Comparison of ENCODE assay signal across 12 cellular contexts in genomic region chr17:12712941-12713340, GRCh38. TPM values are rescaled to one million over a fixed set of nuclear protein-coding genes. Genes with fewer than 3 reads are reported as not detected.
"Had no signal": no experiment of that assay in that cellular context is flagged by ENCODE, and none has a peak within 500 bp of the region (broad histone marks: within the 10 kb centered on the region; RNA-seq: fewer than 3 reads in every experiment).

No MANE protein-coding gene starts in this region.

- H3K4me3 Mint-ChIP-seq: activated naive CD8-positive, alpha-beta T cell; activated T-cell treated with anti-CD3 and anti-CD28 coated beads, Interleukin-2, amount 50 U/mL, for 4 hours; natural killer cell treated with Interleukin-12 subunit alpha and Interleukin-12 subunit beta and Interleukin-15 and Interleukin-18, amount 100 ng/mL, for 72 hours; stimulated activated memory B cell treated with anti-CD40 and anti-IgM and Interleukin-4, amounts not matched to agents 10 μg/mL and 1 μg/mL and 100 μg/mL, for 72 hours had no signal

- H3K4me1 ChIP-seq: colonic mucosa had no signal

- DNase-seq: activated CD4-positive, alpha-beta T cell treated with anti-CD3 and anti-CD28 coated beads, Interleukin-2, amount 50 U/mL, for 4 hours; activated gamma-delta T cell; activated T-cell treated with anti-CD3 and anti-CD28 coated beads, Interleukin-2, amount 50 U/mL, for 4 hours; amygdala; colonic mucosa; effector CD4-positive, alpha-beta T cell; left colon had no signal

- ATAC-seq: activated CD4-positive, CD25-positive, alpha-beta regulatory T cell treated with anti-CD3 and anti-CD28 coated beads, Interleukin-2, amount 50 U/mL, for 24 hours; activated T-cell treated with anti-CD3 and anti-CD28 coated beads, Interleukin-2, amount 50 U/mL, for 4 hours; left colon; natural killer cell treated with Interleukin-12 subunit alpha and Interleukin-12 subunit beta and Interleukin-15 and Interleukin-18, amount 100 ng/mL, for 72 hours; stimulated activated memory B cell treated with anti-CD40 and anti-IgM and Interleukin-4, amounts not matched to agents 10 μg/mL and 1 μg/mL and 100 μg/mL, for 72 hours had no signal

- H3K27ac Mint-ChIP-seq: activated naive CD8-positive, alpha-beta T cell; natural killer cell treated with Interleukin-12 subunit alpha and Interleukin-12 subunit beta and Interleukin-15 and Interleukin-18, amount 100 ng/mL, for 72 hours; stimulated activated memory B cell treated with anti-CD40 and anti-IgM and Interleukin-4, amounts not matched to agents 10 μg/mL and 1 μg/mL and 100 μg/mL, for 72 hours had no signal

- H3K4me3 ChIP-seq: colonic mucosa had no signal

- H3K4me1 Mint-ChIP-seq: stimulated activated memory B cell treated with anti-CD40 and anti-IgM and Interleukin-4, amounts not matched to agents 10 μg/mL and 1 μg/mL and 100 μg/mL, for 72 hours had no signal

- H3K9me3 ChIP-seq: colonic mucosa had no signal

- H3K36me3 Mint-ChIP-seq: natural killer cell treated with Interleukin-12 subunit alpha and Interleukin-12 subunit beta and Interleukin-15 and Interleukin-18, amount 100 ng/mL, for 72 hours; stimulated activated memory B cell treated with anti-CD40 and anti-IgM and Interleukin-4, amounts not matched to agents 10 μg/mL and 1 μg/mL and 100 μg/mL, for 72 hours had no signal

- H3K27ac ChIP-seq: colonic mucosa had no signal

- H3K9me3 Mint-ChIP-seq: stimulated activated memory B cell treated with anti-CD40 and anti-IgM and Interleukin-4, amounts not matched to agents 10 μg/mL and 1 μg/mL and 100 μg/mL, for 72 hours had no signal

- H3K27me3 ChIP-seq: colonic mucosa had no signal

- H3K36me3 ChIP-seq: colonic mucosa had no signal

RNA-seq across cellular contexts. Expression of gene MYOCD, which starts 47.3 kb away (rescaled TPM):
- total RNA-seq: natural killer cell treated with Interleukin-12 subunit alpha and Interleukin-12 subunit beta and Interleukin-15 and Interleukin-18, amount 100 ng/mL, for 72 hours; SK-MEL-5 had no signal
